8 cellular contexts compared by ENCODE assay signal in genomic region chr14:94129758-94130414, GRCh38. TPM values are rescaled to one million over a fixed set of nuclear protein-coding genes. Genes with fewer than 3 reads are reported as not detected.
DNase-seq lines count a peak whose midpoint lies in the region; ATAC-seq and TF ChIP-seq lines count a peak whose summit lies in the region.

No MANE protein-coding gene starts in this region.

- H3K27me3 ChIP-seq in naive thymus-derived CD4-positive, alpha-beta T cell (ENCODE audit: control insufficient read depth in 2 of 2, insufficient read depth in 2 of 2, low read length in 2 of 2) = no peaks in the 10 kb centered on the region
- H3K27me3 ChIP-seq in aorta (ENCODE audit: control insufficient read depth in 1 of 2, insufficient read depth in 2 of 2, low read length in 1 of 2) = no peaks in the 10 kb centered on the region

- H3K27ac Mint-ChIP-seq in activated CD8-positive, alpha-beta memory T cell treated with anti-CD3 and anti-CD28 coated beads, Interleukin-2, amount 10 ng/mL, durations not matched to agents 7 days and 5 days = peak overlapping the region; percentile 74
- H3K27ac Mint-ChIP-seq in naive thymus-derived CD4-positive, alpha-beta T cell = peak overlapping the region in 7 of 9 donors; percentile 29 to 92 (median 77)

- peak; percentile 53 for ATAC-seq in activated CD8-positive, alpha-beta memory T cell treated with anti-CD3 and anti-CD28 coated beads, Interleukin-2, amount 10 ng/mL, durations not matched to agents 7 days and 5 days
- peak; percentile 15 to 17 for ATAC-seq in activated T-cell treated with anti-CD3 and anti-CD28 coated beads, Interleukin-2, amount 50 U/mL, for 4 hours
- peak; percentile 46 for ATAC-seq in naive thymus-derived CD4-positive, alpha-beta T cell
- no peak for ATAC-seq in aorta (ENCODE audit: low FRiP score)

- POLR2A ChIA-PET in naive thymus-derived CD4-positive, alpha-beta T cell (lab: Charles Lee) = interaction anchor here (0.7 to 6.0 kb wide), 2 partner anchors 50 to 148 kb away, joined by 4 to 29 read pairs; partner anchors contain the start of genes DDX24 and IFI27L1

- 0% methylated on average over 12 of the region's 12 CpGs for WGBS in aorta, 2 donors

- H3K9me3 ChIP-seq in naive thymus-derived CD4-positive, alpha-beta T cell (ENCODE audit: control insufficient read depth in 2 of 3, low read length in 3 of 3) = no peaks in the 10 kb centered on the region
- H3K9me3 ChIP-seq in aorta (ENCODE audit: control insufficient read depth, low read length) = no peaks in the 10 kb centered on the region

- peak overlapping the region; percentile 53 for H3K4me3 ChIP-seq in fibroblast of pulmonary artery (replicated peaks; ENCODE audit: low read depth, low read length)
- H3K4me3 ChIP-seq in naive thymus-derived CD4-positive, alpha-beta T cell (ENCODE audit: low read length) = peak overlapping the region; percentile 84
- peak overlapping the region; percentile 35 to 57 for H3K4me3 ChIP-seq in aorta (ENCODE audit: low read length in 2 of 2)

- H3K4me1 ChIP-seq in naive thymus-derived CD4-positive, alpha-beta T cell (ENCODE audit: control insufficient read depth in 2 of 2, insufficient read depth in 2 of 2, low read length in 2 of 2) = peaks cover 12 to 21% of the 10 kb centered on the region in 2 donors
- H3K4me1 ChIP-seq in aorta (ENCODE audit: control insufficient read depth in 1 of 2, insufficient read depth in 2 of 2, low read length in 2 of 2) = no peaks in the 10 kb centered on the region

- TF ChIP-seq CTCF in fibroblast of pulmonary artery (IDR thresholded peaks at IDR 0.05; ENCODE audit: low read length, missing control alignments) = no peak

- intact Hi-C loops in naive thymus-derived CD4-positive, alpha-beta T cell (cut with micrococcal nuclease) = loop anchor here (1.0 to 10.0 kb wide), 5 partner anchors 49 to 1018 kb away; partner anchors contain the start of genes DDX24 (in 2 of the 2) and IFI27L1 (in 2 of the 2)
- intact Hi-C loops in aorta (cut with DNase I) = loop anchor here (2.0 to 5.0 kb wide), 2 partner anchors 48 to 49 kb away; partner anchors contain the start of genes DDX24 (in 2 of the 2) and IFI27L1 (in 2 of the 2)

- no peaks in the 10 kb centered on the region for H3K36me3 ChIP-seq in naive thymus-derived CD4-positive, alpha-beta T cell (ENCODE audit: control insufficient read depth in 2 of 3, insufficient read depth in 3 of 3, low read length in 3 of 3)
- no peaks in the 10 kb centered on the region for H3K36me3 ChIP-seq in aorta (ENCODE audit: control insufficient read depth in 1 of 2, insufficient read depth in 2 of 2, low read length in 1 of 2)

- H3K9me3 Mint-ChIP-seq in activated CD8-positive, alpha-beta memory T cell treated with anti-CD3 and anti-CD28 coated beads, Interleukin-2, amount 10 ng/mL, durations not matched to agents 7 days and 5 days (ENCODE audit: low read depth) = no peaks in the 10 kb centered on the region
- peaks cover under 1% of the 10 kb centered on the region for H3K9me3 Mint-ChIP-seq in activated T-cell treated with anti-CD3 and anti-CD28 coated beads, Interleukin-2, amount 50 U/mL, for 4 hours
- H3K9me3 Mint-ChIP-seq in naive thymus-derived CD4-positive, alpha-beta T cell = peaks cover 0 to 1% (median 0%) of the 10 kb centered on the region in 11 donors

- peaks cover 8% of the 10 kb centered on the region for H3K36me3 Mint-ChIP-seq in activated CD8-positive, alpha-beta memory T cell treated with anti-CD3 and anti-CD28 coated beads, Interleukin-2, amount 10 ng/mL, durations not matched to agents 7 days and 5 days
- no peaks in the 10 kb centered on the region for H3K36me3 Mint-ChIP-seq in activated T-cell treated with anti-CD3 and anti-CD28 coated beads, Interleukin-2, amount 50 U/mL, for 4 hours (ENCODE audit: insufficient read depth)
- H3K36me3 Mint-ChIP-seq in naive thymus-derived CD4-positive, alpha-beta T cell = no peaks in the 10 kb centered on the region

- peak overlapping the region; percentile 82 for H3K4me3 Mint-ChIP-seq in activated CD8-positive, alpha-beta memory T cell treated with anti-CD3 and anti-CD28 coated beads, Interleukin-2, amount 10 ng/mL, durations not matched to agents 7 days and 5 days
- peak overlapping the region; percentile 88 for H3K4me3 Mint-ChIP-seq in activated T-cell treated with anti-CD3 and anti-CD28 coated beads, Interleukin-2, amount 50 U/mL, for 4 hours
- peak overlapping the region; percentile 71 to 97 (median 87) for H3K4me3 Mint-ChIP-seq in naive thymus-derived CD4-positive, alpha-beta T cell

- peak overlapping the region; percentile 65 for H3K27ac ChIP-seq in naive thymus-derived CD4-positive, alpha-beta T cell (ENCODE audit: low read depth, low read length)
- H3K27ac ChIP-seq in aorta (ENCODE audit: low read depth in 1 of 2, low read length in 2 of 2) = no peak overlapping the region

- DNase-seq in activated CD8-positive, alpha-beta memory T cell treated with anti-CD3 and anti-CD28 coated beads, Interleukin-2, amount 10 ng/mL, durations not matched to agents 7 days and 5 days = peak; percentile 47
- DNase-seq in activated CD8-positive, alpha-beta memory T cell treated with anti-CD3 and anti-CD28 coated beads, Interleukin-2, amount 50 U/mL, for 4 hours = no peak
- peak; percentile 49 for DNase-seq in NCI-H2227 treated with DMSO at 0.1 percent for 48 hours (lab: John Stamatoyannopoulos, UW)
- DNase-seq in activated T-cell treated with anti-CD3 and anti-CD28 coated beads, Interleukin-2, amount 50 U/mL, for 4 hours = no peak
- peak; percentile 48 for DNase-seq in fibroblast of pulmonary artery (ENCODE audit: low read depth)
- DNase-seq in naive thymus-derived CD4-positive, alpha-beta T cell = peak in 6 of 9 donors; percentile 10 to 43 (median 23)
- peak; percentile 75 to 82 for DNase-seq in aorta
- DNase-seq in GOT3 (lab: John Stamatoyannopoulos, UW) = no peak

- H3K4me1 Mint-ChIP-seq in activated CD8-positive, alpha-beta memory T cell treated with anti-CD3 and anti-CD28 coated beads, Interleukin-2, amount 10 ng/mL, durations not matched to agents 7 days and 5 days = peaks cover 23% of the 10 kb centered on the region
- H3K4me1 Mint-ChIP-seq in activated T-cell treated with anti-CD3 and anti-CD28 coated beads, Interleukin-2, amount 50 U/mL, for 4 hours (ENCODE audit: low read depth) = peaks cover 18% of the 10 kb centered on the region
- H3K4me1 Mint-ChIP-seq in naive thymus-derived CD4-positive, alpha-beta T cell = peaks cover 16 to 24% (median 18%) of the 10 kb centered on the region in 7 donors

- CTCF ChIA-PET in activated CD8-positive, alpha-beta memory T cell treated with anti-CD3 and anti-CD28 coated beads, Interleukin-2, amount 10 ng/mL, durations not matched to agents 7 days and 5 days (lab: Charles Lee) = interaction anchor here (1.0 to 6.3 kb wide), 14 partner anchors 8 to 356 kb away, joined by 3 to 90 read pairs (median 8); partner anchors contain the start of genes DDX24 and IFI27L1
- CTCF ChIA-PET in naive thymus-derived CD4-positive, alpha-beta T cell (lab: Charles Lee) = interaction anchor here (0.9 to 3.7 kb wide), 4 partner anchors 50 to 190 kb away, joined by 3 to 66 read pairs (median 4); no protein-coding TSS in a partner anchor

- peaks cover 19% of the 10 kb centered on the region for H3K27me3 Mint-ChIP-seq in activated CD8-positive, alpha-beta memory T cell treated with anti-CD3 and anti-CD28 coated beads, Interleukin-2, amount 10 ng/mL, durations not matched to agents 7 days and 5 days
- H3K27me3 Mint-ChIP-seq in activated T-cell treated with anti-CD3 and anti-CD28 coated beads, Interleukin-2, amount 50 U/mL, for 4 hours (ENCODE audit: low read depth) = peaks cover 6% of the 10 kb centered on the region
- peaks cover 0 to 26% (median 0%) of the 10 kb centered on the region in 5 donors for H3K27me3 Mint-ChIP-seq in naive thymus-derived CD4-positive, alpha-beta T cell

RNA-seq across cellular contexts. Expression of gene IFI27L2, which starts 0.5 kb away (rescaled TPM):
- 100 to 1,000 TPM in 1 of 2 experiments, 10 to 100 TPM in 1; 95.5 to 112 TPM for total RNA-seq in activated CD8-positive, alpha-beta memory T cell treated with anti-CD3 and anti-CD28 coated beads, Interleukin-2, amount 10 ng/mL, durations not matched to agents 7 days and 5 days
- 10 to 100 TPM; 19.3 to 26.4 (median 23.6) TPM for total RNA-seq in activated T-cell treated with anti-CD3 and anti-CD28 coated beads, Interleukin-2, amount 50 U/mL, for 4 hours
- total RNA-seq in naive thymus-derived CD4-positive, alpha-beta T cell = 10 to 100 TPM; 17.2 to 65.8 (median 26.5) TPM
- polyA plus RNA-seq in naive thymus-derived CD4-positive, alpha-beta T cell = 10 to 100 TPM; 34.0 to 47.6 TPM
- 10 to 100 TPM; 52.4 to 55.8 TPM for total RNA-seq in aorta
- polyA plus RNA-seq in aorta = 100 to 1,000 TPM; 149 to 168 TPM

RNA-seq across cellular contexts. Expression of gene IFI27, which starts 19.4 kb away (rescaled TPM):
- total RNA-seq in activated CD8-positive, alpha-beta memory T cell treated with anti-CD3 and anti-CD28 coated beads, Interleukin-2, amount 10 ng/mL, durations not matched to agents 7 days and 5 days = 100 to 1,000 TPM in 1 of 2 experiments, 10 to 100 TPM in 1; 81.5 to 325 TPM
- total RNA-seq in activated T-cell treated with anti-CD3 and anti-CD28 coated beads, Interleukin-2, amount 50 U/mL, for 4 hours = 1 to 10 TPM; 1.3 to 1.7 (median 1.3) TPM
- 100 to 1,000 TPM in 1 of 5 experiments, 1 to 10 TPM in 1, under 1 TPM in 1, not detected in 2; 1.00 to 221 (median 2.9) TPM for total RNA-seq in naive thymus-derived CD4-positive, alpha-beta T cell
- under 1 TPM in 1 of 2 donors, not detected in 1; 0.74 TPM for polyA plus RNA-seq in naive thymus-derived CD4-positive, alpha-beta T cell
- total RNA-seq in aorta = 100 to 1,000 TPM; 106 to 222 TPM
- polyA plus RNA-seq in aorta = 100 to 1,000 TPM in 1 of 2 donors, 10 to 100 TPM in 1; 42.4 to 107 TPM

RNA-seq across cellular contexts. Expression of gene PPP4R4, which starts 44.2 kb away (rescaled TPM):
- total RNA-seq in activated CD8-positive, alpha-beta memory T cell treated with anti-CD3 and anti-CD28 coated beads, Interleukin-2, amount 10 ng/mL, durations not matched to agents 7 days and 5 days = under 1 TPM; 0.64 to 0.68 TPM
- 1 to 10 TPM; 2.0 to 4.2 (median 2.8) TPM for total RNA-seq in activated T-cell treated with anti-CD3 and anti-CD28 coated beads, Interleukin-2, amount 50 U/mL, for 4 hours
- total RNA-seq in naive thymus-derived CD4-positive, alpha-beta T cell = 1 to 10 TPM in 4 of 5 experiments, under 1 TPM in 1; 0.44 to 2.4 (median 1.7) TPM
- polyA plus RNA-seq in naive thymus-derived CD4-positive, alpha-beta T cell = under 1 TPM; 0.06 to 0.19 TPM
- under 1 TPM; 0.10 to 0.93 TPM for total RNA-seq in aorta
- polyA plus RNA-seq in aorta = under 1 TPM in 1 of 2 donors, not detected in 1; 0.08 TPM

RNA-seq across cellular contexts. Expression of gene IFI27L1, which starts 48.8 kb away (rescaled TPM):
- total RNA-seq in activated CD8-positive, alpha-beta memory T cell treated with anti-CD3 and anti-CD28 coated beads, Interleukin-2, amount 10 ng/mL, durations not matched to agents 7 days and 5 days = 10 to 100 TPM; 42.8 to 55.4 TPM
- total RNA-seq in activated T-cell treated with anti-CD3 and anti-CD28 coated beads, Interleukin-2, amount 50 U/mL, for 4 hours = 1 to 10 TPM; 8.9 to 9.5 (median 9.0) TPM
- 10 to 100 TPM in 2 of 5 experiments, 1 to 10 TPM in 3; 6.3 to 31.8 (median 8.2) TPM for total RNA-seq in naive thymus-derived CD4-positive, alpha-beta T cell
- 1 to 10 TPM; 7.6 to 8.5 TPM for polyA plus RNA-seq in naive thymus-derived CD4-positive, alpha-beta T cell
- 10 to 100 TPM; 13.7 to 16.8 TPM for total RNA-seq in aorta
- 10 to 100 TPM; 20.8 to 21.8 TPM for polyA plus RNA-seq in aorta

RNA-seq across cellular contexts. Expression of gene DDX24, which starts 48.9 kb away (rescaled TPM):
- total RNA-seq in activated CD8-positive, alpha-beta memory T cell treated with anti-CD3 and anti-CD28 coated beads, Interleukin-2, amount 10 ng/mL, durations not matched to agents 7 days and 5 days = 100 to 1,000 TPM; 211 to 244 TPM
- 100 to 1,000 TPM; 287 to 321 (median 319) TPM for total RNA-seq in activated T-cell treated with anti-CD3 and anti-CD28 coated beads, Interleukin-2, amount 50 U/mL, for 4 hours
- total RNA-seq in naive thymus-derived CD4-positive, alpha-beta T cell = 100 to 1,000 TPM; 214 to 438 (median 333) TPM
- polyA plus RNA-seq in naive thymus-derived CD4-positive, alpha-beta T cell = 100 to 1,000 TPM; 190 to 306 TPM
- 100 to 1,000 TPM; 190 to 198 TPM for total RNA-seq in aorta
- polyA plus RNA-seq in aorta = 100 to 1,000 TPM in 1 of 2 donors, 10 to 100 TPM in 1; 43.7 to 158 TPM

Comparison
In these comparisons a context has a peak if more than half of its experiments do, and no peak if none do; other contexts are left out.
1. DNase-seq: peak in activated CD8-positive, alpha-beta memory T cell treated with anti-CD3 and anti-CD28 coated beads, Interleukin-2, amount 10 ng/mL, durations not matched to agents 7 days and 5 days (single experiment), NCI-H2227 treated with DMSO at 0.1 percent for 48 hours (single experiment), fibroblast of pulmonary artery (single experiment), naive thymus-derived CD4-positive, alpha-beta T cell (6 of 9) and aorta (2 of 2); none in activated CD8-positive, alpha-beta memory T cell treated with anti-CD3 and anti-CD28 coated beads, Interleukin-2, amount 50 U/mL, for 4 hours (single experiment), activated T-cell treated with anti-CD3 and anti-CD28 coated beads, Interleukin-2, amount 50 U/mL, for 4 hours (single experiment) and GOT3 (single experiment).
2. Peak in every context shown above with its lines, with median percentiles within 50 percentile points of each other: H3K4me3 Mint-ChIP-seq and H3K4me3 ChIP-seq.